In the genomic region with DNA sequence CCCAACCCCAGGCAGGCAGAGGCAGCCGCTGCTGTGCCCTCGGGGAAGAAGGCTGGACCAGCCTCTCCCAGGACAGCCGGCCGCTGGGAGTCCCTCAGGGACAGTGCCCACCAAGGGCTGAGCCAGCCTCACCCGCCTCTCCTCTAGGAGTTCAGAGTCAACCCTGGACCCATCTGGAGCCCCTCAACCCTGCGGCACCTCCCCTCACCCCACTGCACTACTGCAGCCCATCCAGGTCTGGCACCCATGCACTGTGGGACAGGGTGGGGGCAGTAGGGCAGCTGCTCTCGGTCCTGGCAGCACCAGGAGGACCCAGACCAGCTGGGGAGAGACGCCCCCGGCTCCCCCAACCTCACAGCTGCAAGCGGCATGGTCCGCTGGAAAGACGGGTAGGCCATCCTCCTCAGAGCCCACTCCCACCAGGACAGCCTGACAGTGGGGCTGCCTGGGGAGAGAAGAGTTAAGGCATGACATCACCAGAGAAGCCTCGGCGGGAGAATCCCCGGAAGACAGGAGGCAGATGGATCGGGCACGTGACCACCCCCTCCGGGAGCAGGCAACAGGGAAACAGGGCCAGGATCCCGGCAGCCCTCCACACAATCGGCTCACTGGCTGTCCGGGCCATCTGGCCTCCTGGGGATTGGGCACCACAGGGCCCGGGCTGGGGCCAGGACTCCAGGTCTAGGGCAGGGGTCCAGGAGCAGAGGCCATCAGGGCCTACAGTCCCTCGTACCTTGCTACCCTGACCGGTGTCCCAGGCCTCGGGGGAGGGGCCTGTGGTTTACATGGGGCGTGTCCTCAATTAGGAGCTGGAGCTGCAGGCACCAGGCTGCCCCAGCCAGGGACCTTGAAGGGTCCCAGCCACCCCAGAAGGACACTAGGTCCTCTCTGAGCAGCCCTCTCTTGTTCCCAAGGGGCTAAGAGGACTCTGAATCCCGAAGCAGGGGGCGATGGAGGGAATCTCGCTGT, we compare ENCODE assay signal across 8 cellular contexts. TPM values are rescaled to one million over a fixed set of nuclear protein-coding genes. Genes with fewer than 3 reads are reported as not detected.
DNase-seq lines count a peak whose midpoint lies in the region; ATAC-seq and TF ChIP-seq lines count a peak whose summit lies in the region.

No MANE protein-coding gene starts in this region.

- peak; percentile 4 to 27 (median 20) for ATAC-seq in psoas muscle
- ATAC-seq in HG02885 (IDR thresholded peaks at IDR 0.05; ENCODE audit: poor library complexity, unreplicated experiment) = no peak
- ATAC-seq in HG03457 (IDR thresholded peaks at IDR 0.05; ENCODE audit: unreplicated experiment) = no peak
- no peak for ATAC-seq in HG03432 (IDR thresholded peaks at IDR 0.05; ENCODE audit: unreplicated experiment)

- H3K27me3 ChIP-seq in psoas muscle (ENCODE audit: insufficient read depth in 3 of 3, low read length in 2 of 3) = no peaks in the 10 kb centered on the region

- no peak for TF ChIP-seq CTCF in psoas muscle (IDR thresholded peaks at IDR 0.05)

- H3K9me3 ChIP-seq in ES-I3 (ENCODE audit: control insufficient read depth, insufficient read depth, low read length) (no peaks in the 10 kb centered on the region; the same call in 1 of the 2 replicates), psoas muscle (no peaks in the 10 kb centered on the region)

- WGBS in psoas muscle, 3 donors = 20 to 29% (median 21%) methylated on average over 28 to 29 of the region's 29 CpGs

- DNase-seq in NCI-H2196 (lab: John Stamatoyannopoulos, UW; ENCODE audit: unreplicated experiment) = peak; percentile 81
- peak; percentile 73 for DNase-seq in astrocyte of the hippocampus (ENCODE audit: low read depth, low spot score)
- peak; percentile 92 to 95 for DNase-seq in hippocampal formation (lab: John Stamatoyannopoulos, UW)
- DNase-seq in psoas muscle = peak; percentile 77 to 88

- H3K4me1 ChIP-seq in ES-I3 (ENCODE audit: insufficient read depth, low read length) = peaks cover 29% of the 10 kb centered on the region; the same call in 1 of the 2 replicates
- H3K4me1 ChIP-seq in psoas muscle = peaks cover 42% of the 10 kb centered on the region

- peak overlapping the region; percentile 93 for H3K4me3 ChIP-seq in psoas muscle

- H3K27ac ChIP-seq in psoas muscle = peak overlapping the region; percentile 67

- peak overlapping the region; percentile 36; the same call in 1 of the 2 replicates for H3K9ac ChIP-seq in ES-I3 (ENCODE audit: low read depth, low read length)

- intact Hi-C loops in psoas muscle (cut with DNase I) = loop anchor here in 1 of 2 donors (5.0 kb wide), 1 partner anchor 43 kb away; a partner anchor contains a TSS

- H3K36me3 ChIP-seq in ES-I3 (ENCODE audit: insufficient read depth, low read length) (no peaks in the 10 kb centered on the region), psoas muscle (ENCODE audit: insufficient read depth in 1 of 2, low read depth in 1 of 2) (peaks cover 0 to 3% of the 10 kb centered on the region in 2 donors)

RNA-seq across cellular contexts. Expression of a gene that starts 3.1 kb away (rescaled TPM):
- total RNA-seq in psoas muscle = 10 to 100 TPM; 20.8 to 32.0 (median 26.3) TPM
- polyA plus RNA-seq in psoas muscle = 10 to 100 TPM; 14.7 to 23.7 (median 15.5) TPM

RNA-seq across cellular contexts. Expression of a gene that starts 3.8 kb away (rescaled TPM):
- 1 to 10 TPM; 3.7 to 7.3 (median 5.8) TPM for total RNA-seq in psoas muscle
- 1 to 10 TPM; 7.9 to 9.1 (median 9.0) TPM for polyA plus RNA-seq in psoas muscle

RNA-seq across cellular contexts. Expression of a gene that starts 19.8 kb away (rescaled TPM):
- 10 to 100 TPM; 55.6 to 80.8 (median 64.0) TPM for total RNA-seq in psoas muscle
- 10 to 100 TPM; 71.2 to 72.7 (median 71.8) TPM for polyA plus RNA-seq in psoas muscle

RNA-seq across cellular contexts. Expression of a gene that starts 20.0 kb away (rescaled TPM):
- total RNA-seq in psoas muscle = 10 to 100 TPM; 18.2 to 39.5 (median 23.8) TPM
- polyA plus RNA-seq in psoas muscle = 10 to 100 TPM; 31.3 to 38.1 (median 33.4) TPM

RNA-seq across cellular contexts. Expression of a gene that starts 24.4 kb away (rescaled TPM):
- total RNA-seq in psoas muscle = 1 to 10 TPM; 1.4 to 3.5 (median 1.4) TPM
- polyA plus RNA-seq in psoas muscle = 1 to 10 TPM in 2 of 3 donors, under 1 TPM in 1; 0.48 to 2.0 (median 1.6) TPM

Comparison
In these comparisons a context has a peak if more than half of its experiments do, and no peak if none do; other contexts are left out.
1. ATAC-seq: peak in psoas muscle (4 of 4); none in HG02885 (single experiment), HG03457 (single experiment) and HG03432 (single experiment).
2. Peak in every context shown above with its lines, with median percentiles within 50 percentile points of each other: DNase-seq.